19 cellular contexts compared by ENCODE assay signal in genomic region chr1:70196333-70196732, GRCh38.
"Had no signal": no experiment of that assay in that cellular context is flagged by ENCODE, and none has a peak within 500 bp of the region (broad histone marks: within the 10 kb centered on the region; RNA-seq: fewer than 3 reads in every experiment).

No MANE protein-coding gene starts in this region.

- H3K4me2 ChIP-seq: neural progenitor cell had no signal

- H3K9me3 ChIP-seq: left lung, lower lobe of right lung, ovary, right atrium auricular region, stomach, thoracic aorta, transverse colon had no signal

- H2AFZ ChIP-seq: neural progenitor cell had no signal

- H3K27ac ChIP-seq: foreskin keratinocyte, left lung, lower lobe of right lung, neural progenitor cell, ovary, right atrium auricular region, sigmoid colon, skin epidermis, stomach, thoracic aorta, transverse colon had no signal

- DNase-seq: effector memory CD8-positive, alpha-beta T cell; foreskin keratinocyte; immature natural killer cell; left lung; lower lobe of right lung; natural killer cell; nucleus accumbens; ovary; sigmoid colon; stimulated activated CD4-positive, alpha-beta T cell treated with anti-CD3 and anti-CD28 coated beads, Interleukin-12 subunit alpha, Interleukin-12 subunit beta, amount 100 ng/mL, for 4 hours; stimulated activated naive CD4-positive, alpha-beta T cell; stomach; substantia nigra; transverse colon had no signal

- H3K36me3 ChIP-seq: left lung, lower lobe of right lung, neural progenitor cell, ovary, right atrium auricular region, sigmoid colon, thoracic aorta, transverse colon had no signal

- H3K4me3 ChIP-seq: left lung, lower lobe of right lung, neural progenitor cell, ovary, right atrium auricular region, sigmoid colon, skin epidermis, stomach, thoracic aorta, transverse colon had no signal

- H3K4me1 ChIP-seq: foreskin keratinocyte, left lung, lower lobe of right lung, neural progenitor cell, right atrium auricular region, sigmoid colon, stomach, transverse colon had no signal

- FAIRE-seq: keratinocyte had no signal

- H3K27me3 ChIP-seq: foreskin keratinocyte, left lung, neural progenitor cell, ovary, right atrium auricular region, sigmoid colon, stomach, transverse colon had no signal

- ATAC-seq: effector memory CD8-positive, alpha-beta T cell; foreskin keratinocyte; left lung; lower lobe of right lung; natural killer cell had no signal

- H3K9ac ChIP-seq: neural progenitor cell had no signal
